2 cellular contexts compared by ENCODE assay signal in genomic region chr16:85629326-85629725, GRCh38.
TF ChIP-seq lines count a peak whose summit lies in the region.

No MANE protein-coding gene starts in this region.

TF ChIP-seq in HepG2, 621 proteins besides CTCF, POLR2A, EP300 and RAD21:
- TF ChIP-seq RBM22 (optimal IDR thresholded peaks at IDR 0.05; ENCODE audit: low read length) = peak; percentile 5
- no peak for TF ChIP-seq NFYB (CRISPR knock-in tag; IDR thresholded peaks at IDR 0.05)
- TF ChIP-seq AGO2 (optimal IDR thresholded peaks at IDR 0.05; ENCODE audit: low read depth, low read length) = peak; percentile 25

TF ChIP-seq in neural cell, 6 proteins besides CTCF, POLR2A, EP300 and RAD21:
- TF ChIP-seq TAF1 (IDR thresholded peaks at IDR 0.05; ENCODE audit: low read depth) (no peak), EZH2 (IDR thresholded peaks at IDR 0.05; ENCODE audit: borderline replicate concordance, insufficient read depth, low read length, poor library complexity, severe bottlenecking) (no peak), POLR2AphosphoS5 (IDR thresholded peaks at IDR 0.05) (no peak), SMC3 (conservative IDR thresholded peaks at IDR 0.05; ENCODE audit: poor library complexity) (no peak), REST (IDR thresholded peaks at IDR 0.05; ENCODE audit: borderline replicate concordance) (no peak), MXI1 (conservative IDR thresholded peaks at IDR 0.05; ENCODE audit: poor library complexity, severe bottlenecking) (no peak)
